1 cellular context compared by ENCODE assay signal in the genomic region with DNA sequence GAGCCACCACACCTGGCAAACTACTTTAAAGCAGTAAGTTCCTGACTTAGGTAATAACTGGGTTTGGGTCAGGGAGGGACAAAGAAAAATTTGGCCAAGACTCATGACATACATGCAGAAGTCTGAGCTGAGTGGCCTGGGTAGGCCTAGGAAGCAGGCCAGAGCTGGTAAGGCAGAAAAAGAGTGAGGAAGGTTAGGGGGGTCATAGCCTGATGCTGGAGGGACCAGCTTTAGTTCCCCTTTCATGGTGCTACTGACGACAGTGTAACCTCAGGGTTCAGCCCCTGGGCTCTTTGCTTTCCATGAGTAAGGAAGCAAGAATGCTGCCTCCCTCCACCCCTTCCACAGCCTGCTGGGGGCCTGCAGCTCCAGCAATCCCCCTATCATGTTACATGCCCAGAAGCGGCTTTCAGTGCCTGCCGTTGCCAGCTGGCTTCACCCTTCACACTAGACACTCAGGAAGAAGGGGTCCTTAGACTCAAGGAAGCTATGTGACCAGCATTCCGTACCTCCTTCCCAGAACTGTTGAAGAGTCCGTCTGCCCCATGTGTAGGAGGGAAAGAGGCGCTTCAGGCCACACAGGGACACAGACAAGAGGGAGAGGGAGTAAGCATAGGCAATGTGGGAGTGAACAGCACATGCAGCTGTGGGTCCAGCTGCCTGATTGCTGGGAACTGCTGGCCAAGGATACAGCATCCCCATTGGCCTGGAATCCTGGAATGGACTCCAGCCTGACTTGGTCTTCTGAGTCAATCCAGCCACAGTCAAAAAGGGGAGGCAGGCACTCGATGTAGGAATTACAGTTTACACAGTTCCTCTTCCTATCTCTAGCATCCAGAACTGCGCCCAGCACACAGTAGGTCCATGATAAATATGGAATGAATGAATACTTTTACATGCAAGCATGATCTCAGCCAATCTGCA.
TF ChIP-seq lines count a peak whose summit lies in the region.

No MANE protein-coding gene starts in this region.

TF ChIP-seq in HEK293, 187 proteins besides CTCF, POLR2A, EP300 and RAD21 (continued from another document and continues in another):
- TF ChIP-seq PRDM10 (tag by site-specific recombination; IDR thresholded peaks at IDR 0.05) (peak; percentile 63), SETDB1 (IDR thresholded peaks at IDR 0.05; ENCODE audit: insufficient read length, low read length) (no peak), PATZ1 (tag by site-specific recombination; IDR thresholded peaks at IDR 0.05) (peak; percentile 95), ZNF660 (tag by site-specific recombination; IDR thresholded peaks at IDR 0.05) (peak; percentile 81; the same call in 1 of the 2 replicates), ZNF341 (tag by site-specific recombination; IDR thresholded peaks at IDR 0.05; ENCODE audit: low read depth) (peak; percentile 75), ZEB2 (tag by site-specific recombination; IDR thresholded peaks at IDR 0.05) (peak; percentile 91), ZNF302 (tag by site-specific recombination; IDR thresholded peaks at IDR 0.05; ENCODE audit: low read depth) (no peak), KLF9 (tag by site-specific recombination; IDR thresholded peaks at IDR 0.05; ENCODE audit: low read depth) (peak; percentile 17; the same call in 1 of the 2 replicates), ZNF548 (tag by site-specific recombination; IDR thresholded peaks at IDR 0.05) (no peak), ZNF266 (tag by site-specific recombination; IDR thresholded peaks at IDR 0.05; ENCODE audit: low read depth) (no peak), ZBTB49 (tag by site-specific recombination; IDR thresholded peaks at IDR 0.05; ENCODE audit: low read depth) (no peak), ZNF501 (tag by site-specific recombination; IDR thresholded peaks at IDR 0.05) (0 out of 2 replicates have a peak, but pooled peaks have one; percentile 51), GLIS1 (tag by site-specific recombination; IDR thresholded peaks at IDR 0.05) (peak; percentile 99), ZFHX2 (tag by site-specific recombination; conservative IDR thresholded peaks at IDR 0.05) (peak; percentile 87), ZNF23 (tag by site-specific recombination; IDR thresholded peaks at IDR 0.05; ENCODE audit: borderline replicate concordance) (no peak), KLF10 (tag by site-specific recombination; IDR thresholded peaks at IDR 0.05) (0 out of 2 replicates have a peak, but pooled peaks have one; percentile 41), ZNF664 (tag by site-specific recombination; IDR thresholded peaks at IDR 0.05) (no peak), ZNF394 (tag by site-specific recombination; IDR thresholded peaks at IDR 0.05; ENCODE audit: borderline replicate concordance) (peak; percentile 22; the same call in 1 of the 2 replicates), GLIS2 (tag by site-specific recombination; IDR thresholded peaks at IDR 0.05) (peak; percentile 89), ZNF335 (tag by site-specific recombination; conservative IDR thresholded peaks at IDR 0.05) (peak; percentile 95), ZNF146 (tag by site-specific recombination; IDR thresholded peaks at IDR 0.05) (peak; percentile 99), ZIC2 (tag by site-specific recombination; IDR thresholded peaks at IDR 0.05) (peak; percentile 68), TRIM28 (IDR thresholded peaks at IDR 0.05; ENCODE audit: borderline replicate concordance, low read length) (peak; percentile 42; the same call in 1 of the 2 replicates), SP7 (tag by site-specific recombination; IDR thresholded peaks at IDR 0.05) (peak; percentile 91), ZSCAN23 (tag by site-specific recombination; IDR thresholded peaks at IDR 0.05) (no peak), ZBTB20 (tag by site-specific recombination; IDR thresholded peaks at IDR 0.05) (peak; percentile 53), ZBTB8A (tag by site-specific recombination; IDR thresholded peaks at IDR 0.05) (peak; percentile 40), REPIN1 (tag by site-specific recombination; IDR thresholded peaks at IDR 0.05; ENCODE audit: low read depth) (no peak), ZNF629 (tag by site-specific recombination; IDR thresholded peaks at IDR 0.05) (peak; percentile 78), EGR2 (tag by site-specific recombination; IDR thresholded peaks at IDR 0.05; ENCODE audit: low read depth) (peak; percentile 90), ZNF416 (tag by site-specific recombination; IDR thresholded peaks at IDR 0.05) (no peak), ZNF184 (tag by site-specific recombination; IDR thresholded peaks at IDR 0.05) (0 out of 2 replicates have a peak, but pooled peaks have one; percentile 59), ZBTB1 (tag by site-specific recombination; IDR thresholded peaks at IDR 0.05) (no peak), ZSCAN30 (tag by site-specific recombination; IDR thresholded peaks at IDR 0.05) (peak; percentile 66; the same call in 1 of the 2 replicates), ZNF2 (tag by site-specific recombination; IDR thresholded peaks at IDR 0.05) (no peak; the same call in 1 of the 2 replicates), KLF16 (tag by site-specific recombination; IDR thresholded peaks at IDR 0.05) (0 out of 2 replicates have a peak, but pooled peaks have one; percentile 42)
- TF ChIP-seq, protein P1, sequence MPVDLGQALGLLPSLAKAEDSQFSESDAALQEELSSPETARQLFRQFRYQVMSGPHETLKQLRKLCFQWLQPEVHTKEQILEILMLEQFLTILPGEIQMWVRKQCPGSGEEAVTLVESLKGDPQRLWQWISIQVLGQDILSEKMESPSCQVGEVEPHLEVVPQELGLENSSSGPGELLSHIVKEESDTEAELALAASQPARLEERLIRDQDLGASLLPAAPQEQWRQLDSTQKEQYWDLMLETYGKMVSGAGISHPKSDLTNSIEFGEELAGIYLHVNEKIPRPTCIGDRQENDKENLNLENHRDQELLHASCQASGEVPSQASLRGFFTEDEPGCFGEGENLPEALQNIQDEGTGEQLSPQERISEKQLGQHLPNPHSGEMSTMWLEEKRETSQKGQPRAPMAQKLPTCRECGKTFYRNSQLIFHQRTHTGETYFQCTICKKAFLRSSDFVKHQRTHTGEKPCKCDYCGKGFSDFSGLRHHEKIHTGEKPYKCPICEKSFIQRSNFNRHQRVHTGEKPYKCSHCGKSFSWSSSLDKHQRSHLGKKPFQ (tag by site-specific recombination; IDR thresholded peaks at IDR 0.05) = peak; percentile 73
- TF ChIP-seq, protein P2, sequence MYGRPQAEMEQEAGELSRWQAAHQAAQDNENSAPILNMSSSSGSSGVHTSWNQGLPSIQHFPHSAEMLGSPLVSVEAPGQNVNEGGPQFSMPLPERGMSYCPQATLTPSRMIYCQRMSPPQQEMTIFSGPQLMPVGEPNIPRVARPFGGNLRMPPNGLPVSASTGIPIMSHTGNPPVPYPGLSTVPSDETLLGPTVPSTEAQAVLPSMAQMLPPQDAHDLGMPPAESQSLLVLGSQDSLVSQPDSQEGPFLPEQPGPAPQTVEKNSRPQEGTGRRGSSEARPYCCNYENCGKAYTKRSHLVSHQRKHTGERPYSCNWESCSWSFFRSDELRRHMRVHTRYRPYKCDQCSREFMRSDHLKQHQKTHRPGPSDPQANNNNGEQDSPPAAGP (tag by site-specific recombination; IDR thresholded peaks at IDR 0.05) = peak; percentile 77
- TF ChIP-seq, protein P3, sequence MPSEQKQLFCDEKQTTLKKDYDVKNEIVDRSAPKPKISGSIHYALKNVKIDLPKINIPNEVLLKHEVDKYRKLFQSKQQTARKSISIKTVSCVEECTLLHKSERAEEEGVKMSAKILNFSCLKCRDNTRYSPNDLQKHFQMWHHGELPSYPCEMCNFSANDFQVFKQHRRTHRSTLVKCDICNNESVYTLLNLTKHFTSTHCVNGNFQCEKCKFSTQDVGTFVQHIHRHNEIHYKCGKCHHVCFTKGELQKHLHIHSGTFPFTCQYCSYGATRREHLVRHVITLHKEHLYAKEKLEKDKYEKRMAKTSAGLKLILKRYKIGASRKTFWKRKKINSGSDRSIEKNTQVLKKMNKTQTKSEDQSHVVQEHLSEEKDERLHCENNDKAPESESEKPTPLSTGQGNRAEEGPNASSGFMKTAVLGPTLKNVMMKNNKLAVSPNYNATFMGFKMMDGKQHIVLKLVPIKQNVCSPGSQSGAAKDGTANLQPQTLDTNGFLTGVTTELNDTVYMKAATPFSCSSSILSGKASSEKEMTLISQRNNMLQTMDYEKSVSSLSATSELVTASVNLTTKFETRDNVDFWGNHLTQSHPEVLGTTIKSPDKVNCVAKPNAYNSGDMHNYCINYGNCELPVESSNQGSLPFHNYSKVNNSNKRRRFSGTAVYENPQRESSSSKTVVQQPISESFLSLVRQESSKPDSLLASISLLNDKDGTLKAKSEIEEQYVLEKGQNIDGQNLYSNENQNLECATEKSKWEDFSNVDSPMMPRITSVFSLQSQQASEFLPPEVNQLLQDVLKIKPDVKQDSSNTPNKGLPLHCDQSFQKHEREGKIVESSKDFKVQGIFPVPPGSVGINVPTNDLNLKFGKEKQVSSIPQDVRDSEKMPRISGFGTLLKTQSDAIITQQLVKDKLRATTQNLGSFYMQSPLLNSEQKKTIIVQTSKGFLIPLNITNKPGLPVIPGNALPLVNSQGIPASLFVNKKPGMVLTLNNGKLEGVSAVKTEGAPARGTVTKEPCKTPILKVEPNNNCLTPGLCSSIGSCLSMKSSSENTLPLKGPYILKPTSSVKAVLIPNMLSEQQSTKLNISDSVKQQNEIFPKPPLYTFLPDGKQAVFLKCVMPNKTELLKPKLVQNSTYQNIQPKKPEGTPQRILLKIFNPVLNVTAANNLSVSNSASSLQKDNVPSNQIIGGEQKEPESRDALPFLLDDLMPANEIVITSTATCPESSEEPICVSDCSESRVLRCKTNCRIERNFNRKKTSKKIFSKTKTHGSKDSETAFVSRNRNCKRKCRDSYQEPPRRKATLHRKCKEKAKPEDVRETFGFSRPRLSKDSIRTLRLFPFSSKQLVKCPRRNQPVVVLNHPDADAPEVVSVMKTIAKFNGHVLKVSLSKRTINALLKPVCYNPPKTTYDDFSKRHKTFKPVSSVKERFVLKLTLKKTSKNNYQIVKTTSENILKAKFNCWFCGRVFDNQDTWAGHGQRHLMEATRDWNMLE (tag by site-specific recombination; conservative IDR thresholded peaks at IDR 0.05; ENCODE audit: low read depth) = no peak
